Comparison of ENCODE assay signal across 8 cellular contexts in the genomic region with DNA sequence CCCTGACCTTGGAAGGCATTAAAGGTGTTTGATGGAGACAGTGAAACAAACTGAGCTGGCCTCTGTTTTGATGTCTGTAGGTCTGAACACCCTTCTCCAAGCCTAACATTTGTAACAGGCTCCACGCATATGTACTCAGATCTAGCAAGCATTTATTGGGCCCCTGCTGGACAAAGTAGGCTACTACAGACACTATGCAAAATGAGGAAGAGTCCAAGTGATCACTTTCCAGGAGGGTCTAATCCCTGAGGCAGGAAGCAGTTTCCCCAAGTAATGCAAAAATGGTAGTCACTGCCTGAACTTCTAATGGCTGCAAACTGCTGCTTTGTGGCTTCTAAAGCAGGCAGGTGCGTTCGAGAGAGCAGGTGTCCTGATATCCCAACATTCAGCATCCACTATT.
DNase-seq lines count a peak whose midpoint lies in the region; ATAC-seq and TF ChIP-seq lines count a peak whose summit lies in the region.

No MANE protein-coding gene starts in this region.

- WGBS in heart left ventricle, 4 donors = 40 to 60% (median 50%) methylated on average over 3 of the region's 3 CpGs
- WGBS in tibial nerve, 2 donors = 35 to 57% methylated on average over 3 of the region's 3 CpGs

- intact Hi-C loops in heart left ventricle (cut with DNase I) = no loop called here

- POLR2A ChIA-PET in AG04449 (lab: Yijun Ruan, JAX) = no interaction called here

- peaks cover 0 to 4% (median 0%) of the 10 kb centered on the region in 12 donors for H3K9me3 ChIP-seq in heart left ventricle
- no peaks in the 10 kb centered on the region for H3K9me3 ChIP-seq in tibial nerve

- no peak overlapping the region for H3K4me3 ChIP-seq in AG04449 (ENCODE audit: low read depth, low read length)
- H3K4me3 ChIP-seq in heart left ventricle = no peak overlapping the region
- H3K4me3 ChIP-seq in tibial nerve = no peak overlapping the region

- TF ChIP-seq EP300 in tibial nerve (IDR thresholded peaks at IDR 0.05) = no peak

- ATAC-seq in GM18498 (IDR thresholded peaks at IDR 0.05; ENCODE audit: unreplicated experiment) (peak; percentile 77), heart left ventricle (peak in 1 of 4 donors; percentile 49), HG02642 (IDR thresholded peaks at IDR 0.05; ENCODE audit: poor library complexity, unreplicated experiment) (no peak)

- H3K36me3 ChIP-seq in heart left ventricle = no peaks in the 10 kb centered on the region
- H3K36me3 ChIP-seq in tibial nerve = no peaks in the 10 kb centered on the region

- no peak for TF ChIP-seq POLR2A in heart left ventricle (IDR thresholded peaks at IDR 0.05)
- TF ChIP-seq POLR2A in tibial nerve (IDR thresholded peaks at IDR 0.05) = no peak

- TF ChIP-seq CTCF in AG04449 (IDR thresholded peaks at IDR 0.05; ENCODE audit: insufficient read depth, low read length, missing control alignments) (peak; percentile 63), heart left ventricle (IDR thresholded peaks at IDR 0.05) (peak; percentile 34 to 61 (median 50)), tibial nerve (IDR thresholded peaks at IDR 0.05) (peak in 4 of 5 experiments; percentile 13 to 36 (median 17))

- H3K27me3 ChIP-seq in heart left ventricle (peaks cover 0 to 8% (median 0%) of the 10 kb centered on the region in 9 donors), tibial nerve (no peaks in the 10 kb centered on the region)

- no peak for DNase-seq in AG04449 (ENCODE audit: low read depth, low spot score)
- peak; percentile 46 for DNase-seq in KG1 (lab: John Stamatoyannopoulos, UW)
- DNase-seq in SK-MEL-5 (ENCODE audit: low read depth, low spot score) = peak; percentile 76
- DNase-seq in heart left ventricle = no peak
- no peak for DNase-seq in tibial nerve (ENCODE audit: low spot score in 2 of 2)
- DNase-seq in stimulated activated CD4-positive, alpha-beta T cell treated with anti-CD3 and anti-CD28 coated beads, Interleukin-4, amount 100 ng/mL, for 4 hours = no peak

- in situ Hi-C loops in SK-MEL-5 (cut with HindIII; ENCODE audit: low pct_unique_long_range_greater_than_20kb, low sequenced_read_pairs) = no loop called here

- H3K4me1 ChIP-seq in heart left ventricle (peaks cover 0 to 18% (median 0%) of the 10 kb centered on the region in 12 donors), tibial nerve (no peaks in the 10 kb centered on the region)

- H3K27ac ChIP-seq in heart left ventricle (no peak overlapping the region), tibial nerve (no peak overlapping the region)

- CTCF ChIA-PET in AG04449 (lab: Yijun Ruan, JAX) = interaction anchor here (1.0 to 3.8 kb wide), 4 partner anchors 9 to 41 kb away, joined by 3 to 14 read pairs (median 11); no protein-coding TSS in a partner anchor

Comparison
In these comparisons a context has a peak if more than half of its experiments do, and no peak if none do; other contexts are left out.
1. DNase-seq: peak in KG1 (single experiment) and SK-MEL-5 (single experiment); none in AG04449 (single experiment), heart left ventricle (0 of 5), tibial nerve (0 of 2) and stimulated activated CD4-positive, alpha-beta T cell treated with anti-CD3 and anti-CD28 coated beads, Interleukin-4, amount 100 ng/mL, for 4 hours (0 of 2).
2. Peak in every context shown above with its lines, with median percentiles within 50 percentile points of each other: CTCF ChIP-seq.